In genomic region chr14:103818870-103819269, GRCh38 we compare ENCODE assay signal across 1 cellular context.
A peak's percentile ranks its signal among the peaks of the same experiment; 100 is the strongest.
TF ChIP-seq lines count a peak whose summit lies in the region.

No MANE protein-coding gene starts in this region.

TF ChIP-seq in H1, 55 proteins besides CTCF, POLR2A, EP300 and RAD21:
- TF ChIP-seq SUZ12 (IDR thresholded peaks at IDR 0.05; ENCODE audit: low read length) (no peak), KDM1A (IDR thresholded peaks at IDR 0.05; ENCODE audit: borderline replicate concordance, low read length) (peak; percentile 88), HDAC2 (IDR thresholded peaks at IDR 0.05; ENCODE audit: borderline replicate concordance in 1 of 2, low read depth in 2 of 2, low read length in 2 of 2) (peak in 1 of 2 experiments; percentile 78; a peak in 1 of 4 replicates)
